In genomic region chr1:151198254-151199127, GRCh38 we compare ENCODE assay signal across 8 cellular contexts.
A peak's percentile ranks its signal among the peaks of the same experiment; 100 is the strongest.
DNase-seq lines count a peak whose midpoint lies in the region; ATAC-seq lines count a peak whose summit lies in the region.

Gene PIP5K1A, plus strand, starts transcription at chr1:151198552. Its CDS starts 445 bp downstream, at chr1:151198997.

- peaks cover 37% of the 10 kb centered on the region for H3K4me1 Mint-ChIP-seq in central memory CD8-positive, alpha-beta T cell

- ATAC-seq in GM19023 (IDR thresholded peaks at IDR 0.05; ENCODE audit: unreplicated experiment) (peak; percentile 80), HG03280 (IDR thresholded peaks at IDR 0.05; ENCODE audit: unreplicated experiment) (peak; percentile 84)
- peak; percentile 97 for ATAC-seq in central memory CD8-positive, alpha-beta T cell (replicated peaks; ENCODE audit: extremely low read depth, poor library complexity, severe bottlenecking)

- H3K27me3 Mint-ChIP-seq in central memory CD8-positive, alpha-beta T cell: no peaks in the 10 kb centered on the region

- DNase-seq in AG08396 (ENCODE audit: low spot score) (peak; percentile 97), NCI-H446 (lab: John Stamatoyannopoulos, UW) (peak; percentile 93 to 98), iris pigment epithelial cell (ENCODE audit: low read depth) (peak; percentile 97)
- DNase-seq in activated CD4-positive, CD25-positive, alpha-beta regulatory T cell treated with anti-CD3 and anti-CD28 coated beads, Interleukin-2, amount 50 U/mL, for 16 hours (ENCODE audit: low read depth, low spot score): peak; percentile 98
- DNase-seq in central memory CD8-positive, alpha-beta T cell (ENCODE audit: low spot score in 2 of 2): peak; percentile 94 to 97
- peak; percentile 94 to 99 for DNase-seq in stimulated activated CD4-positive, alpha-beta T cell treated with anti-CD3 and anti-CD28 coated beads, Interleukin-12 subunit alpha, Interleukin-12 subunit beta, amount 100 ng/mL, for 24 hours (ENCODE audit: low read depth in 2 of 2)

- H3K4me3 Mint-ChIP-seq in central memory CD8-positive, alpha-beta T cell: peak within 1 kb of the TSS; percentile 100

- peaks cover 27% of the 10 kb centered on the region for H3K36me3 Mint-ChIP-seq in central memory CD8-positive, alpha-beta T cell (ENCODE audit: insufficient read depth)

- H3K27ac Mint-ChIP-seq in central memory CD8-positive, alpha-beta T cell (ENCODE audit: low read depth): peak within 1 kb of the TSS; percentile 100

- H3K9me3 Mint-ChIP-seq in central memory CD8-positive, alpha-beta T cell: no peaks in the 10 kb centered on the region

Comparison
In these comparisons a context has a peak if more than half of its experiments do, and no peak if none do; other contexts are left out.
1. Peak in every context shown above with its lines: DNase-seq and ATAC-seq.